12 cellular contexts compared by ENCODE assay signal in genomic region chr5:139690385-139691274, GRCh38. TPM values are rescaled to one million over a fixed set of nuclear protein-coding genes. Genes with fewer than 3 reads are reported as not detected.
DNase-seq lines count a peak whose midpoint lies in the region; ATAC-seq and TF ChIP-seq lines count a peak whose summit lies in the region.
"Had no signal": no experiment of that assay in that cellular context is flagged by ENCODE, and none has a peak within 500 bp of the region (broad histone marks: within the 10 kb centered on the region; RNA-seq: fewer than 3 reads in every experiment).

No MANE protein-coding gene starts in this region.

- ATAC-seq in esophagus mucosa (peak; percentile 10), GM19395 (IDR thresholded peaks at IDR 0.05; ENCODE audit: unreplicated experiment) (no peak), HG02763 (IDR thresholded peaks at IDR 0.05; ENCODE audit: unreplicated experiment) (no peak)

- no peak overlapping the region for H3K4me3 ChIP-seq in BLaER1 treated with 17β-estradiol and CSF1 and Interleukin-3, amounts not matched to agents 10 nM and 100 nM
- H3K4me3 ChIP-seq in NT2/D1 (ENCODE audit: insufficient read length, low read depth) (no peak overlapping the region), prostate gland (no peak overlapping the region)
- H3K4me3 ChIP-seq: ovary, transverse colon had no signal

- peaks cover 33 to 74% (median 64%) of the 10 kb centered on the region in 10 experiments for H3K4me1 ChIP-seq in BLaER1 treated with 17β-estradiol and CSF1 and Interleukin-3, amounts not matched to agents 10 nM and 100 nM
- H3K4me1 ChIP-seq in NT2/D1 (ENCODE audit: insufficient read depth, insufficient read length) = peaks cover 32% of the 10 kb centered on the region
- no peaks in the 10 kb centered on the region for H3K4me1 ChIP-seq in prostate gland (replicated peaks)

- DNase-seq in NT2/D1 (ENCODE audit: low read depth, low spot score) (no peak), neural crest cell (ENCODE audit: low read depth, low spot score) (no peak), prostate gland (ENCODE audit: low spot score) (no peak), islet precursor cell (no peak)
- DNase-seq: cerebellar nuclear complex, DND-41 had no signal

- H3K36me3 Mint-ChIP-seq in neural crest cell (ENCODE audit: low read depth) = no peaks in the 10 kb centered on the region

- no peak for TF ChIP-seq POLR2A in prostate gland (IDR thresholded peaks at IDR 0.05)

- TF ChIP-seq CTCF in neural crest cell (conservative IDR thresholded peaks at IDR 0.05) = no peak
- no peak for TF ChIP-seq CTCF in prostate gland (IDR thresholded peaks at IDR 0.05)

- H3K4me3 Mint-ChIP-seq in neural crest cell = peak overlapping the region; percentile 61

- H3K9me3 ChIP-seq in BLaER1 treated with 17β-estradiol and CSF1 and Interleukin-3, amounts not matched to agents 10 nM and 100 nM (replicated peaks in 1 of 11) = no peaks in the 10 kb centered on the region
- H3K9me3 ChIP-seq in NT2/D1 (ENCODE audit: insufficient read depth, low read length) (no peaks in the 10 kb centered on the region), prostate gland (no peaks in the 10 kb centered on the region)
- H3K9me3 ChIP-seq: ovary, transverse colon had no signal

- no peaks in the 10 kb centered on the region; a peak in 1 of 22 replicates for H3K27me3 ChIP-seq in BLaER1 treated with 17β-estradiol and CSF1 and Interleukin-3, amounts not matched to agents 10 nM and 100 nM
- peaks cover 20% of the 10 kb centered on the region for H3K27me3 ChIP-seq in NT2/D1 (ENCODE audit: insufficient read depth, insufficient read length)
- H3K27me3 ChIP-seq in prostate gland (replicated peaks; ENCODE audit: insufficient read depth) = no peaks in the 10 kb centered on the region
- H3K27me3 ChIP-seq: ovary, transverse colon had no signal

- peak overlapping the region; percentile 35 for H3K27ac Mint-ChIP-seq in neural crest cell (ENCODE audit: unreplicated experiment)

- H4K20me1 ChIP-seq in BLaER1 treated with 17β-estradiol and CSF1 and Interleukin-3, amounts not matched to agents 10 nM and 100 nM = peaks cover 0 to 38% (median 17%) of the 10 kb centered on the region in 11 experiments; a peak in 11 of 22 replicates

- peak overlapping the region in 10 of 11 experiments; percentile 72 to 96 (median 82); a peak in 17 of 22 replicates for H3K4me2 ChIP-seq in BLaER1 treated with 17β-estradiol and CSF1 and Interleukin-3, amounts not matched to agents 10 nM and 100 nM

- intact Hi-C loops in prostate gland (cut with DNase I) = loop anchor here (1.0 kb wide), 1 partner anchor 57 kb away; no protein-coding TSS in a partner anchor

- H3K9ac ChIP-seq in BLaER1 treated with 17β-estradiol and CSF1 and Interleukin-3, amounts not matched to agents 10 nM and 100 nM = peak overlapping the region in 4 of 11 experiments; percentile 2 to 38 (median 22); a peak in 5 of 22 replicates
- H3K9ac ChIP-seq in NT2/D1 (ENCODE audit: insufficient read length, low read depth) = peak overlapping the region; percentile 76

- peaks cover 73% of the 10 kb centered on the region for H3K4me1 Mint-ChIP-seq in neural crest cell

- WGBS in prostate gland = 50% methylated on average over 20 of the region's 20 CpGs

- H3K36me3 ChIP-seq in BLaER1 treated with 17β-estradiol and CSF1 and Interleukin-3, amounts not matched to agents 10 nM and 100 nM = no peaks in the 10 kb centered on the region; a peak in 1 of 22 replicates
- peaks cover 18% of the 10 kb centered on the region for H3K36me3 ChIP-seq in NT2/D1 (ENCODE audit: insufficient read depth, insufficient read length, low read length)
- H3K36me3 ChIP-seq in prostate gland = no peaks in the 10 kb centered on the region
- H3K36me3 ChIP-seq: ovary, transverse colon had no signal

- 0 out of 22 replicates have a peak overlapping the region, but pooled peaks of 1 of the 11 experiments have one; percentile 54 for H3K27ac ChIP-seq in BLaER1 treated with 17β-estradiol and CSF1 and Interleukin-3, amounts not matched to agents 10 nM and 100 nM
- H3K27ac ChIP-seq in prostate gland = no peak overlapping the region
- H3K27ac ChIP-seq: ovary had no signal

- no peaks in the 10 kb centered on the region for H3K27me3 Mint-ChIP-seq in neural crest cell (ENCODE audit: low read depth)

- no peaks in the 10 kb centered on the region for H3K9me3 Mint-ChIP-seq in neural crest cell

RNA-seq across cellular contexts. Expression of gene CXXC5, which starts 42.5 kb away (rescaled TPM):
- 22.6 TPM for total RNA-seq in esophagus mucosa
- total RNA-seq in neural crest cell = 29.2 and 30.4 TPM in 2 replicates
- total RNA-seq in prostate gland = 10 to 100 TPM; 47.4 to 47.7 TPM
